In genomic region chr7:90006988-90007387, GRCh38 we compare ENCODE assay signal across 24 cellular contexts.
"Had no signal": no experiment of that assay in that cellular context is flagged by ENCODE, and none has a peak within 500 bp of the region (broad histone marks: within the 10 kb centered on the region; RNA-seq: fewer than 3 reads in every experiment).

No MANE protein-coding gene starts in this region.

- H3K36me3 Mint-ChIP-seq: activated naive CD8-positive, alpha-beta T cell treated with anti-CD3 and anti-CD28 coated beads for 36 hours; mesothelial cell of epicardium; naive thymus-derived CD4-positive, alpha-beta T cell; stimulated activated memory B cell treated with anti-CD40 and anti-IgM and Interleukin-4, amounts not matched to agents 10 μg/mL and 1 μg/mL and 100 μg/mL, for 72 hours had no signal

- H3K4me1 ChIP-seq: adrenal gland, body of pancreas, gastroesophageal sphincter, parathyroid adenoma, psoas muscle, sigmoid colon, stomach, suprapubic skin, tibial artery had no signal

- H3K27ac ChIP-seq: adrenal gland, body of pancreas, gastroesophageal sphincter, hepatocyte, parathyroid adenoma, psoas muscle, sigmoid colon, stomach, suprapubic skin, tibial artery had no signal

- ATAC-seq: activated CD4-positive, alpha-beta T cell treated with anti-CD3 and anti-CD28 coated beads for 36 hours; body of pancreas; gastroesophageal sphincter; naive thymus-derived CD4-positive, alpha-beta T cell; psoas muscle; stimulated activated memory B cell treated with anti-CD40 and anti-IgM and Interleukin-4, amounts not matched to agents 10 μg/mL and 1 μg/mL and 100 μg/mL, for 72 hours had no signal

- H3K9me3 ChIP-seq: adrenal gland, body of pancreas, gastroesophageal sphincter, psoas muscle, sigmoid colon, stomach, suprapubic skin, tibial artery had no signal

- H3K4me3 ChIP-seq: adrenal gland, body of pancreas, gastroesophageal sphincter, hepatocyte, psoas muscle, sigmoid colon, stomach, suprapubic skin, tibial artery had no signal

- H3K79me2 ChIP-seq: hepatocyte, parathyroid adenoma had no signal

- H3K36me3 ChIP-seq: adrenal gland, gastroesophageal sphincter, sigmoid colon, stomach, suprapubic skin, tibial artery had no signal

- H3K27me3 ChIP-seq: adrenal gland, body of pancreas, gastroesophageal sphincter, hepatocyte, sigmoid colon, stomach, suprapubic skin, tibial artery had no signal

- H3K4me1 Mint-ChIP-seq: activated CD4-positive, alpha-beta T cell treated with anti-CD3 and anti-CD28 coated beads for 36 hours; activated naive CD8-positive, alpha-beta T cell treated with anti-CD3 and anti-CD28 coated beads for 36 hours; mesothelial cell of epicardium; naive thymus-derived CD4-positive, alpha-beta T cell; stimulated activated memory B cell treated with anti-CD40 and anti-IgM and Interleukin-4, amounts not matched to agents 10 μg/mL and 1 μg/mL and 100 μg/mL, for 72 hours had no signal

- H3K4me3 Mint-ChIP-seq: activated CD4-positive, alpha-beta T cell treated with anti-CD3 and anti-CD28 coated beads for 36 hours; activated naive CD4-positive, alpha-beta T cell treated with anti-CD3 and anti-CD28 coated beads for 36 hours; activated naive CD8-positive, alpha-beta T cell treated with anti-CD3 and anti-CD28 coated beads for 36 hours; mesothelial cell of epicardium; naive thymus-derived CD4-positive, alpha-beta T cell; stimulated activated memory B cell treated with anti-CD40 and anti-IgM and Interleukin-4, amounts not matched to agents 10 μg/mL and 1 μg/mL and 100 μg/mL, for 72 hours had no signal

- H3K9me3 Mint-ChIP-seq: activated naive CD4-positive, alpha-beta T cell treated with anti-CD3 and anti-CD28 coated beads for 36 hours; mesothelial cell of epicardium had no signal

- DNase-seq: activated CD4-positive, alpha-beta T cell treated with anti-CD3 and anti-CD28 coated beads for 36 hours; activated CD4-positive, CD25-positive, alpha-beta regulatory T cell; activated effector memory CD4-positive, alpha-beta T cell treated with Interleukin-2 at 50 U/mL for 16 hours; activated naive CD4-positive, alpha-beta T cell treated with anti-CD3 and anti-CD28 coated beads for 36 hours; activated naive CD8-positive, alpha-beta T cell treated with anti-CD3 and anti-CD28 coated beads for 36 hours; adrenal gland; aorta; body of pancreas; effector memory CD4-positive, alpha-beta T cell; naive thymus-derived CD4-positive, alpha-beta T cell; occipital lobe; psoas muscle; sigmoid colon; small intestine; stimulated activated CD4-positive, alpha-beta T cell treated with anti-CD3 and anti-CD28 coated beads, Interleukin-4, amount 100 ng/mL, for 4 hours; stimulated activated CD8-positive, alpha-beta memory T cell treated with anti-CD3 and anti-CD28 coated beads, Interleukin-4, amount 100 ng/mL, for 48 hours; stomach; tibial artery had no signal

- H2AFZ ChIP-seq: hepatocyte, parathyroid adenoma had no signal

- H3K27ac Mint-ChIP-seq: activated CD4-positive, alpha-beta T cell treated with anti-CD3 and anti-CD28 coated beads for 36 hours; activated naive CD4-positive, alpha-beta T cell treated with anti-CD3 and anti-CD28 coated beads for 36 hours; activated naive CD8-positive, alpha-beta T cell treated with anti-CD3 and anti-CD28 coated beads for 36 hours; mesothelial cell of epicardium; naive thymus-derived CD4-positive, alpha-beta T cell; stimulated activated memory B cell treated with anti-CD40 and anti-IgM and Interleukin-4, amounts not matched to agents 10 μg/mL and 1 μg/mL and 100 μg/mL, for 72 hours had no signal

- H3K9ac ChIP-seq: parathyroid adenoma had no signal

- H3K4me2 ChIP-seq: hepatocyte had no signal

- H3K27me3 Mint-ChIP-seq: activated CD4-positive, alpha-beta T cell treated with anti-CD3 and anti-CD28 coated beads for 36 hours; activated naive CD8-positive, alpha-beta T cell treated with anti-CD3 and anti-CD28 coated beads for 36 hours; stimulated activated memory B cell treated with anti-CD40 and anti-IgM and Interleukin-4, amounts not matched to agents 10 μg/mL and 1 μg/mL and 100 μg/mL, for 72 hours had no signal
